7 cellular contexts compared by ENCODE assay signal in genomic region chr6:136093835-136094234, GRCh38.
"Had no signal": no experiment of that assay in that cellular context is flagged by ENCODE, and none has a peak within 500 bp of the region (broad histone marks: within the 10 kb centered on the region; RNA-seq: fewer than 3 reads in every experiment).

No MANE protein-coding gene starts in this region.

- DNase-seq: GM23248, GOT3, H7, KBM-7 had no signal

- H3K4me3 ChIP-seq: GM23248, HAP-1 had no signal

- ATAC-seq: HCT116 had no signal

- H3K4me1 ChIP-seq: HAP-1 had no signal

- H3K4me3 Mint-ChIP-seq: IgD-negative memory B cell had no signal

- H3K36me3 ChIP-seq: HAP-1 had no signal

- H3K4me1 Mint-ChIP-seq: IgD-negative memory B cell had no signal

- H3K27ac Mint-ChIP-seq: IgD-negative memory B cell had no signal

- H3K9me3 ChIP-seq: HAP-1 had no signal

- H3K27ac ChIP-seq: GM23248 had no signal
